In genomic region chr4:11720292-11720691, GRCh38 we compare ENCODE assay signal across 8 cellular contexts.
A peak's percentile ranks its signal among the peaks of the same experiment; 100 is the strongest.
DNase-seq lines count a peak whose midpoint lies in the region; ATAC-seq and TF ChIP-seq lines count a peak whose summit lies in the region.

No MANE protein-coding gene starts in this region.

- H3K27me3 ChIP-seq in brain microvascular endothelial cell (replicated peaks): no peaks in the 10 kb centered on the region

- peaks cover 30% of the 10 kb centered on the region for H3K27me3 Mint-ChIP-seq in T-helper 17 cell
- H3K27me3 Mint-ChIP-seq in stimulated activated memory B cell treated with anti-CD40 and anti-IgM and Interleukin-4, amounts not matched to agents 10 μg/mL and 1 μg/mL and 100 μg/mL, for 72 hours: peaks cover 8% of the 10 kb centered on the region

- peak; percentile 25 for DNase-seq in NCI-H1092 treated with DMSO at 0.1 percent for 48 hours (lab: John Stamatoyannopoulos, UW)
- DNase-seq in NCI-H1092 (lab: John Stamatoyannopoulos, UW): no peak
- DNase-seq in Kasumi-1 (lab: John Stamatoyannopoulos, UW): peak; percentile 70 to 76
- DNase-seq in brain microvascular endothelial cell: peak; percentile 28
- peak; percentile 47 for DNase-seq in left kidney (ENCODE audit: low read depth, low spot score)
- DNase-seq in activated CD8-positive, alpha-beta memory T cell treated with anti-CD3 and anti-CD28 coated beads for 24 hours: no peak
- DNase-seq in T-helper 17 cell: no peak

- peak; percentile 80 for TF ChIP-seq CTCF in brain microvascular endothelial cell (IDR thresholded peaks at IDR 0.05; ENCODE audit: low read depth, low read length, missing control alignments)

- no peaks in the 10 kb centered on the region for H3K36me3 ChIP-seq in brain microvascular endothelial cell (replicated peaks)

- no peaks in the 10 kb centered on the region for H3K4me1 Mint-ChIP-seq in T-helper 17 cell
- H3K4me1 Mint-ChIP-seq in stimulated activated memory B cell treated with anti-CD40 and anti-IgM and Interleukin-4, amounts not matched to agents 10 μg/mL and 1 μg/mL and 100 μg/mL, for 72 hours: no peaks in the 10 kb centered on the region

- no peak overlapping the region for H3K27ac ChIP-seq in brain microvascular endothelial cell

- no peak overlapping the region for H3K27ac Mint-ChIP-seq in T-helper 17 cell
- no peak overlapping the region for H3K27ac Mint-ChIP-seq in stimulated activated memory B cell treated with anti-CD40 and anti-IgM and Interleukin-4, amounts not matched to agents 10 μg/mL and 1 μg/mL and 100 μg/mL, for 72 hours

- no peak for ATAC-seq in T-helper 17 cell
- ATAC-seq in stimulated activated memory B cell treated with anti-CD40 and anti-IgM and Interleukin-4, amounts not matched to agents 10 μg/mL and 1 μg/mL and 100 μg/mL, for 72 hours: no peak

- H3K4me3 Mint-ChIP-seq in T-helper 17 cell: no peak overlapping the region
- no peak overlapping the region for H3K4me3 Mint-ChIP-seq in stimulated activated memory B cell treated with anti-CD40 and anti-IgM and Interleukin-4, amounts not matched to agents 10 μg/mL and 1 μg/mL and 100 μg/mL, for 72 hours

- H3K4me3 ChIP-seq in brain microvascular endothelial cell (ENCODE audit: low read depth, low read length): no peak overlapping the region

- H3K36me3 Mint-ChIP-seq in T-helper 17 cell (ENCODE audit: low read depth): no peaks in the 10 kb centered on the region
- no peaks in the 10 kb centered on the region for H3K36me3 Mint-ChIP-seq in stimulated activated memory B cell treated with anti-CD40 and anti-IgM and Interleukin-4, amounts not matched to agents 10 μg/mL and 1 μg/mL and 100 μg/mL, for 72 hours

- peaks cover 3% of the 10 kb centered on the region for H3K9me3 Mint-ChIP-seq in stimulated activated memory B cell treated with anti-CD40 and anti-IgM and Interleukin-4, amounts not matched to agents 10 μg/mL and 1 μg/mL and 100 μg/mL, for 72 hours

- H3K9me3 ChIP-seq in T-helper 17 cell (ENCODE audit: control insufficient read depth, low read length, poor library complexity, severe bottlenecking): no peaks in the 10 kb centered on the region

- in situ Hi-C loops in brain microvascular endothelial cell (cut with HindIII; ENCODE audit: low pct_ligation_motif_present, low sequenced_read_pairs): no loop called here

Comparison
In these comparisons a context has a peak if more than half of its experiments do, and no peak if none do; other contexts are left out.
1. DNase-seq: peak in NCI-H1092 treated with DMSO at 0.1 percent for 48 hours (single experiment), Kasumi-1 (2 of 2), brain microvascular endothelial cell (single experiment) and left kidney (single experiment); none in NCI-H1092 (single experiment), activated CD8-positive, alpha-beta memory T cell treated with anti-CD3 and anti-CD28 coated beads for 24 hours (single experiment) and T-helper 17 cell (0 of 3).